ENCODE assay signal across 9 cellular contexts in genomic region chr19:29662278-29662603, GRCh38. TPM values are rescaled to one million over a fixed set of nuclear protein-coding genes. Genes with fewer than 3 reads are reported as not detected.
DNase-seq lines count a peak whose midpoint lies in the region; ATAC-seq and TF ChIP-seq lines count a peak whose summit lies in the region.
"Had no signal": no experiment of that assay in that cellular context is flagged by ENCODE, and none has a peak within 500 bp of the region (broad histone marks: within the 10 kb centered on the region; RNA-seq: fewer than 3 reads in every experiment).

No MANE protein-coding gene starts in this region.

- no peak for ATAC-seq in stimulated activated effector memory CD8-positive, alpha-beta T cell treated with anti-CD3 and anti-CD28 coated beads, Interleukin-12 subunit alpha, Interleukin-12 subunit beta, amount 100 ng/mL, for 72 hours
- no peak for ATAC-seq in HG02610 (IDR thresholded peaks at IDR 0.05; ENCODE audit: unreplicated experiment)

- H3K4me1 Mint-ChIP-seq in stimulated activated effector memory CD8-positive, alpha-beta T cell treated with anti-CD3 and anti-CD28 coated beads, Interleukin-12 subunit alpha, Interleukin-12 subunit beta, amount 100 ng/mL, for 72 hours = peaks cover 20% of the 10 kb centered on the region
- peaks cover 13% of the 10 kb centered on the region for H3K4me1 Mint-ChIP-seq in Caco-2 (ENCODE audit: low read depth, unreplicated experiment)

- H3K36me3 Mint-ChIP-seq in stimulated activated effector memory CD8-positive, alpha-beta T cell treated with anti-CD3 and anti-CD28 coated beads, Interleukin-12 subunit alpha, Interleukin-12 subunit beta, amount 100 ng/mL, for 72 hours = peaks cover 15% of the 10 kb centered on the region
- no peaks in the 10 kb centered on the region for H3K36me3 Mint-ChIP-seq in Caco-2 (ENCODE audit: insufficient read depth, unreplicated experiment)

- no peaks in the 10 kb centered on the region for H3K27me3 ChIP-seq in brain microvascular endothelial cell (replicated peaks)
- no peaks in the 10 kb centered on the region for H3K27me3 ChIP-seq in layer of hippocampus (ENCODE audit: control insufficient read depth, insufficient read depth, low read length)
- H3K27me3 ChIP-seq in Caco-2 (replicated peaks; ENCODE audit: control insufficient read depth, insufficient read depth, low read length) = no peaks in the 10 kb centered on the region

- H3K4me3 ChIP-seq in brain microvascular endothelial cell (ENCODE audit: low read depth, low read length) (peak overlapping the region; percentile 26), Caco-2 (ENCODE audit: low read depth, low read length) (no peak overlapping the region)

- peak; percentile 91 for DNase-seq in OCI-M2 (lab: John Stamatoyannopoulos, UW; ENCODE audit: unreplicated experiment)
- no peak for DNase-seq in brain microvascular endothelial cell
- no peak for DNase-seq in stimulated activated effector memory CD8-positive, alpha-beta T cell treated with anti-CD3 and anti-CD28 coated beads, Interleukin-12 subunit alpha, Interleukin-12 subunit beta, amount 100 ng/mL, for 72 hours (ENCODE audit: low spot score in 2 of 2)
- DNase-seq in Caco-2 = no peak
- no peak for DNase-seq in NCI-H1436 treated with DMSO at 0.1 percent for 48 hours (lab: John Stamatoyannopoulos, UW)
- no peak for DNase-seq in RPMI8226
- DNase-seq: NK-92 treated with Interleukin-12 subunit alpha and Interleukin-12 subunit beta, amount 100 ng/mL, for 24 hours had no signal

- in situ Hi-C loops in brain microvascular endothelial cell (cut with HindIII; ENCODE audit: low pct_ligation_motif_present, low sequenced_read_pairs) = no loop called here

- BruUV-seq in Caco-2 (replicated peaks; lab: Mats Ljungman, UMichigan) = no TSS peak

- H3K4me3 Mint-ChIP-seq in stimulated activated effector memory CD8-positive, alpha-beta T cell treated with anti-CD3 and anti-CD28 coated beads, Interleukin-12 subunit alpha, Interleukin-12 subunit beta, amount 100 ng/mL, for 72 hours = no peak overlapping the region
- no peak overlapping the region for H3K4me3 Mint-ChIP-seq in Caco-2 (ENCODE audit: unreplicated experiment)

- POLR2A ChIA-PET in Caco-2 (lab: Charles Lee) = interaction anchor here (1.5 kb wide), 1 partner anchor 56 kb away, joined by 5 read pairs; the partner anchor contains the start of gene POP4

- TF ChIP-seq CTCF in brain microvascular endothelial cell (IDR thresholded peaks at IDR 0.05; ENCODE audit: low read depth, low read length, missing control alignments) (no peak), Caco-2 (IDR thresholded peaks at IDR 0.05; ENCODE audit: insufficient read depth in 1 of 2, low read depth in 1 of 2, low read length in 1 of 2, severe bottlenecking in 1 of 2, unreplicated experiment in 1 of 2) (no peak)

- CTCF ChIA-PET in Caco-2 (lab: Charles Lee) = no interaction called here

- peak overlapping the region; percentile 68 for H3K27ac Mint-ChIP-seq in stimulated activated effector memory CD8-positive, alpha-beta T cell treated with anti-CD3 and anti-CD28 coated beads, Interleukin-12 subunit alpha, Interleukin-12 subunit beta, amount 100 ng/mL, for 72 hours
- no peak overlapping the region for H3K27ac Mint-ChIP-seq in Caco-2 (ENCODE audit: unreplicated experiment)

- no peaks in the 10 kb centered on the region for H3K9me3 ChIP-seq in Caco-2

- H3K27ac ChIP-seq in brain microvascular endothelial cell (peak overlapping the region; percentile 91), layer of hippocampus (ENCODE audit: low read depth, low read length) (peak overlapping the region; percentile 52)

- no peaks in the 10 kb centered on the region for H3K27me3 Mint-ChIP-seq in Caco-2 (ENCODE audit: insufficient read depth, unreplicated experiment)

- H3K4me1 ChIP-seq in Caco-2 = peaks cover 23% of the 10 kb centered on the region

- intact Hi-C loops in Caco-2 (cut with micrococcal nuclease; ENCODE audit: unreplicated experiment) = loop anchor here (2.0 kb wide), 1 partner anchor 51 kb away; no protein-coding TSS in a partner anchor

- no peaks in the 10 kb centered on the region for H3K36me3 ChIP-seq in brain microvascular endothelial cell (replicated peaks)
- H3K36me3 ChIP-seq in Caco-2 (ENCODE audit: control insufficient read depth, insufficient read depth, low read length) = no peaks in the 10 kb centered on the region

- no peaks in the 10 kb centered on the region for H3K9me3 Mint-ChIP-seq in stimulated activated effector memory CD8-positive, alpha-beta T cell treated with anti-CD3 and anti-CD28 coated beads, Interleukin-12 subunit alpha, Interleukin-12 subunit beta, amount 100 ng/mL, for 72 hours
- H3K9me3 Mint-ChIP-seq in Caco-2 (ENCODE audit: unreplicated experiment) = no peaks in the 10 kb centered on the region

RNA-seq across cellular contexts. Expression of gene PLEKHF1, which starts 3.0 kb away (rescaled TPM):
- total RNA-seq in Caco-2 (2022) = 3.6 and 5.0 TPM in 2 replicates

RNA-seq across cellular contexts. Expression of gene C19orf12, which starts 52.8 kb away (rescaled TPM):
- total RNA-seq in Caco-2 (2022) = 20.8 and 23.6 TPM in 2 replicates

RNA-seq across cellular contexts. Expression of gene POP4, which starts 56.2 kb away (rescaled TPM):
- 75.0 and 77.5 TPM in 2 replicates for total RNA-seq in Caco-2 (2022)
